33 cellular contexts compared by ENCODE assay signal in genomic region chr11:15932417-15932816, GRCh38.
"Had no signal": no experiment of that assay in that cellular context is flagged by ENCODE, and none has a peak within 500 bp of the region (broad histone marks: within the 10 kb centered on the region; RNA-seq: fewer than 3 reads in every experiment).

No MANE protein-coding gene starts in this region.

- H3K4me3 ChIP-seq: adrenal gland, body of pancreas, cardiac muscle cell had no signal

- H3K4me1 ChIP-seq: adrenal gland, body of pancreas had no signal

- H3K36me3 ChIP-seq: adrenal gland, brain microvascular endothelial cell, cardiac muscle cell had no signal

- H3K27ac ChIP-seq: adrenal gland, body of pancreas, brain microvascular endothelial cell, cardiac muscle cell, VCaP had no signal

- DNase-seq: activated B cell treated with CpG ODN at 0.5 μM for 24 hours; activated CD4-positive, alpha-beta memory T cell treated with anti-CD3 and anti-CD28 coated beads for 36 hours; activated CD4-positive, alpha-beta T cell treated with anti-CD3 and anti-CD28 coated beads for 4 hours; activated CD4-positive, alpha-beta T cell treated with anti-CD3 and anti-CD28 coated beads, Interleukin-2, amount 10 ng/mL, durations not matched to agents 24 days and 14 days; activated CD4-positive, alpha-beta T cell treated with anti-CD3 and anti-CD28 coated beads, Interleukin-2, amount 50 U/mL, for 1 hour; activated CD4-positive, alpha-beta T cell treated with anti-CD3 and anti-CD28 coated beads, Interleukin-2, amount 50 U/mL, for 4 hours; activated CD4-positive, CD25-positive, alpha-beta regulatory T cell treated with anti-CD3 and anti-CD28 coated beads, Interleukin-2, amount 50 U/mL, for 72 hours; activated CD8-positive, alpha-beta memory T cell treated with anti-CD3 and anti-CD28 coated beads, Interleukin-2, amount 50 U/mL, for 4 hours; activated CD8-positive, alpha-beta T cell treated with anti-CD3 and anti-CD28 coated beads for 36 hours; activated effector memory CD4-positive, alpha-beta T cell treated with anti-CD3 and anti-CD28 coated beads, Interleukin-2, amount 50 U/mL, for 16 hours; activated gamma-delta T cell treated with Interleukin-2 at 50 U/mL for 16 hours; activated naive CD4-positive, alpha-beta T cell; activated naive CD4-positive, alpha-beta T cell treated with anti-CD3 and anti-CD28 coated beads for 36 hours; activated naive CD4-positive, alpha-beta T cell treated with anti-CD3 and anti-CD28 coated beads, Interleukin-2, amount 50 U/mL, for 16 hours; activated naive CD8-positive, alpha-beta T cell treated with anti-CD3 and anti-CD28 coated beads for 36 hours; activated T-cell treated with anti-CD3 and anti-CD28 coated beads for 4 hours; activated T-cell treated with anti-CD3 and anti-CD28 coated beads, Interleukin-2, amount 50 U/mL, for 1 hour; activated T-cell treated with anti-CD3 and anti-CD28 coated beads, Interleukin-2, amount 50 U/mL, for 4 hours; activated T-cell treated with anti-CD3 and anti-CD28 coated beads, Interleukin-2, amount 50 U/mL, for 72 hours; adrenal gland; amniotic stem cell; aorta; body of pancreas; brain microvascular endothelial cell; caudate nucleus; cerebellar nuclear complex; T-cell; T-helper 17 cell; T-helper 9 cell had no signal

- H3K9me3 ChIP-seq: adrenal gland, body of pancreas had no signal

- ATAC-seq: activated CD8-positive, alpha-beta T cell treated with anti-CD3 and anti-CD28 coated beads for 36 hours; activated naive CD4-positive, alpha-beta T cell treated with anti-CD3 and anti-CD28 coated beads, Interleukin-2, amount 50 U/mL, for 72 hours; activated T-cell treated with anti-CD3 and anti-CD28 coated beads, Interleukin-2, amount 50 U/mL, for 4 hours; activated T-cell treated with anti-CD3 and anti-CD28 coated beads, Interleukin-2, amount 50 U/mL, for 72 hours; activated T-helper 17 cell treated with anti-CD3 and anti-CD28 coated beads, Interleukin-2, amount 50 U/mL, for 72 hours; body of pancreas; T-cell; T-helper 17 cell had no signal

- H3K27me3 ChIP-seq: adrenal gland, body of pancreas, brain microvascular endothelial cell, cardiac muscle cell had no signal
